ENCODE assay signal across 26 cellular contexts in genomic region chr5:150291388-150292385, GRCh38. TPM values are rescaled to one million over a fixed set of nuclear protein-coding genes. Genes with fewer than 3 reads are reported as not detected.
DNase-seq lines count a peak whose midpoint lies in the region; ATAC-seq, FAIRE-seq and TF ChIP-seq lines count a peak whose summit lies in the region.
"Had no signal": no experiment of that assay in that cellular context is flagged by ENCODE, and none has a peak within 500 bp of the region (broad histone marks: within the 10 kb centered on the region; RNA-seq: fewer than 3 reads in every experiment).

No MANE protein-coding gene starts in this region.

- ATAC-seq in GM19023 (IDR thresholded peaks at IDR 0.05; ENCODE audit: unreplicated experiment) = no peak
- ATAC-seq: activated CD8-positive, alpha-beta memory T cell treated with anti-CD3 and anti-CD28 coated beads, Interleukin-2, amount 10 ng/mL, durations not matched to agents 7 days and 5 days; gastroesophageal sphincter; PC-3; stimulated activated naive B cell treated with anti-CD40 and anti-IgM and Interleukin-4, amounts not matched to agents 10 μg/mL and 1 μg/mL and 100 μg/mL, for 72 hours; T-helper 17 cell had no signal

- no peaks in the 10 kb centered on the region for H3K36me3 ChIP-seq in HEK293 (ENCODE audit: control insufficient read depth in 2 of 2, insufficient read depth in 1 of 2, low read length in 2 of 2)
- no peaks in the 10 kb centered on the region for H3K36me3 ChIP-seq in astrocyte (ENCODE audit: insufficient read depth, low read length)
- H3K36me3 ChIP-seq in neural cell (ENCODE audit: insufficient read depth, low read length) = no peaks in the 10 kb centered on the region
- H3K36me3 ChIP-seq: ascending aorta, esophagus squamous epithelium, gastroesophageal sphincter, neutrophil, thoracic aorta had no signal

- H3K79me2 ChIP-seq in astrocyte (ENCODE audit: insufficient read depth, low read length) (no peaks in the 10 kb centered on the region), neural cell (replicated peaks; ENCODE audit: insufficient read depth, low read length) (peaks cover 27% of the 10 kb centered on the region)

- no peak for FAIRE-seq in astrocyte (lab: Jason Lieb, UNC)
- FAIRE-seq: GM12891 had no signal

- H4K20me1 ChIP-seq in astrocyte (ENCODE audit: insufficient read depth, low read length) (no peaks in the 10 kb centered on the region), neural cell (ENCODE audit: insufficient read depth) (no peaks in the 10 kb centered on the region)

- H3K4me3 ChIP-seq in HEK293 (ENCODE audit: low read depth, low read length) (no peak overlapping the region), NB4 (ENCODE audit: low read depth, low read length) (no peak overlapping the region), astrocyte (ENCODE audit: insufficient read depth, low read depth, low read length) (no peak overlapping the region), neural cell (ENCODE audit: low read length) (no peak overlapping the region)
- H3K4me3 ChIP-seq: ascending aorta, esophagus squamous epithelium, gastroesophageal sphincter, skin epidermis, thoracic aorta had no signal

- H3K27me3 Mint-ChIP-seq in astrocyte (ENCODE audit: low read depth, unreplicated experiment) = peaks cover 2% of the 10 kb centered on the region

- peaks cover 2% of the 10 kb centered on the region for H3K36me3 Mint-ChIP-seq in astrocyte (ENCODE audit: low read depth, unreplicated experiment)
- H3K36me3 Mint-ChIP-seq: activated CD8-positive, alpha-beta memory T cell treated with anti-CD3 and anti-CD28 coated beads, Interleukin-2, amount 10 ng/mL, durations not matched to agents 7 days and 5 days; stimulated activated naive B cell treated with anti-CD40 and anti-IgM and Interleukin-4, amounts not matched to agents 10 μg/mL and 1 μg/mL and 100 μg/mL, for 72 hours had no signal

- H3K9me3 ChIP-seq in HEK293 (ENCODE audit: control insufficient read depth, insufficient read depth, low read depth, low read length) = no peaks in the 10 kb centered on the region
- H3K9me3 ChIP-seq in astrocyte (ENCODE audit: insufficient read depth, low read depth, low read length) = no peaks in the 10 kb centered on the region
- H3K9me3 ChIP-seq in neural cell (ENCODE audit: low read length) = no peaks in the 10 kb centered on the region
- H3K9me3 ChIP-seq: ascending aorta, esophagus squamous epithelium, gastroesophageal sphincter, neutrophil, thoracic aorta had no signal

- no peaks in the 10 kb centered on the region for H3F3A ChIP-seq in neural cell (ENCODE audit: insufficient read depth, low read length, poor library complexity, severe bottlenecking)

- H3K4me3 Mint-ChIP-seq in astrocyte (ENCODE audit: unreplicated experiment) = no peak overlapping the region
- H3K4me3 Mint-ChIP-seq: activated CD4-positive, alpha-beta T cell treated with anti-CD3 and anti-CD28 coated beads, Interleukin-2, amount 10 ng/mL, durations not matched to agents 24 days and 14 days; activated CD8-positive, alpha-beta memory T cell treated with anti-CD3 and anti-CD28 coated beads, Interleukin-2, amount 10 ng/mL, durations not matched to agents 7 days and 5 days; activated T-helper 1 cell treated with anti-CD3 and anti-CD28 coated beads, Interleukin-12 subunit alpha, Interleukin-12 subunit beta, Interleukin-2, Interleukin-4 antibody, amounts not matched to agents 30 ng/mL and 10 ng/mL and 1 ng/mL, durations not matched to agents 14 hours and 24 hours and 36 hours; stimulated activated naive B cell treated with anti-CD40 and anti-IgM and Interleukin-4, amounts not matched to agents 10 μg/mL and 1 μg/mL and 100 μg/mL, for 72 hours; T-helper 17 cell had no signal

- no peak overlapping the region for H2AFZ ChIP-seq in astrocyte (ENCODE audit: low read depth, low read length)
- H2AFZ ChIP-seq in neural cell (ENCODE audit: low read depth, low read length) = no peak overlapping the region

- no peaks in the 10 kb centered on the region for H3K9me2 ChIP-seq in neural cell (ENCODE audit: insufficient read depth, low read length)

- H3K9ac ChIP-seq in astrocyte (ENCODE audit: low read length) = no peak overlapping the region
- H3K9ac ChIP-seq in neural cell (ENCODE audit: low read length) = peak overlapping the region; percentile 37

- TF ChIP-seq EP300 in neural cell (conservative IDR thresholded peaks at IDR 0.05; ENCODE audit: poor library complexity, severe bottlenecking) = no peak

- TF ChIP-seq CTCF in HEK293 (tag by site-specific recombination; IDR thresholded peaks at IDR 0.05) = no peak
- no peak for TF ChIP-seq CTCF in NB4 (IDR thresholded peaks at IDR 0.05; ENCODE audit: low read depth, low read length)
- TF ChIP-seq CTCF in astrocyte (IDR thresholded peaks at IDR 0.05; ENCODE audit: insufficient read depth, low read depth, low read length) = no peak
- TF ChIP-seq CTCF in neural cell (IDR thresholded peaks at IDR 0.05; ENCODE audit: poor library complexity, severe bottlenecking) = no peak
- TF ChIP-seq CTCF in GM20000 (IDR thresholded peaks at IDR 0.05; ENCODE audit: extremely low read depth, missing control alignments) = no peak

- TF ChIP-seq RAD21 in neural cell (conservative IDR thresholded peaks at IDR 0.05) = no peak

- H3K27me3 ChIP-seq in astrocyte (ENCODE audit: insufficient read depth, low read length) (peaks cover 3% of the 10 kb centered on the region), neural cell (ENCODE audit: insufficient read depth, low read depth, low read length) (no peaks in the 10 kb centered on the region)
- H3K27me3 ChIP-seq: ascending aorta had no signal

- peak overlapping the region; percentile 35 for H3K4me2 ChIP-seq in astrocyte (ENCODE audit: low read length)
- H3K4me2 ChIP-seq in neural cell (ENCODE audit: low read length) = no peak overlapping the region

- H3K4me1 ChIP-seq in HEK293 (ENCODE audit: control insufficient read depth, insufficient read depth, low read length) = peaks cover 3% of the 10 kb centered on the region; the same call in 1 of the 2 replicates
- H3K4me1 ChIP-seq in astrocyte (ENCODE audit: insufficient read depth, low read length) = peaks cover 13% of the 10 kb centered on the region
- H3K4me1 ChIP-seq: ascending aorta had no signal

- POLR2A ChIA-PET in HEK293 (lab: Yijun Ruan, JAX) = interaction anchor here (0.6 to 0.8 kb wide), 2 partner anchors 9 to 25 kb away, joined by 3 to 4 read pairs; no protein-coding TSS in a partner anchor

- CTCF ChIA-PET in HEK293 (lab: Yijun Ruan, JAX) = interaction anchor here (0.9 to 1.0 kb wide), 2 partner anchors 60 to 73 kb away, joined by 3 read pairs; no protein-coding TSS in a partner anchor

- peaks cover 24% of the 10 kb centered on the region for H3K4me1 Mint-ChIP-seq in astrocyte (ENCODE audit: low read depth, unreplicated experiment)
- H3K4me1 Mint-ChIP-seq: activated CD4-positive, alpha-beta T cell treated with anti-CD3 and anti-CD28 coated beads, Interleukin-2, amount 10 ng/mL, durations not matched to agents 24 days and 14 days; activated CD8-positive, alpha-beta memory T cell treated with anti-CD3 and anti-CD28 coated beads, Interleukin-2, amount 10 ng/mL, durations not matched to agents 7 days and 5 days; stimulated activated naive B cell treated with anti-CD40 and anti-IgM and Interleukin-4, amounts not matched to agents 10 μg/mL and 1 μg/mL and 100 μg/mL, for 72 hours had no signal

- no peak for TF ChIP-seq POLR2A in NB4 (IDR thresholded peaks at IDR 0.05; ENCODE audit: extremely low read depth, insufficient read length)

- no peak overlapping the region for H3K27ac Mint-ChIP-seq in astrocyte (ENCODE audit: unreplicated experiment)
- H3K27ac Mint-ChIP-seq: activated CD4-positive, alpha-beta T cell treated with anti-CD3 and anti-CD28 coated beads, Interleukin-2, amount 10 ng/mL, durations not matched to agents 24 days and 14 days; activated CD8-positive, alpha-beta memory T cell treated with anti-CD3 and anti-CD28 coated beads, Interleukin-2, amount 10 ng/mL, durations not matched to agents 7 days and 5 days; activated T-helper 1 cell treated with anti-CD3 and anti-CD28 coated beads, Interleukin-12 subunit alpha, Interleukin-12 subunit beta, Interleukin-2, Interleukin-4 antibody, amounts not matched to agents 30 ng/mL and 10 ng/mL and 1 ng/mL, durations not matched to agents 14 hours and 24 hours and 36 hours; stimulated activated naive B cell treated with anti-CD40 and anti-IgM and Interleukin-4, amounts not matched to agents 10 μg/mL and 1 μg/mL and 100 μg/mL, for 72 hours; T-helper 17 cell had no signal

- peak; percentile 95 for DNase-seq in NB4 (ENCODE audit: low read depth)
- DNase-seq in astrocyte (ENCODE audit: low read depth) = peak; percentile 41
- no peak for DNase-seq in HPDE6-E6E7 (ENCODE audit: extremely low spot score)
- no peak for DNase-seq in GM20000 (ENCODE audit: low spot score)
- DNase-seq: activated CD4-positive, alpha-beta T cell treated with anti-CD3 and anti-CD28 coated beads, Interleukin-2, amount 10 ng/mL, durations not matched to agents 24 days and 14 days; activated CD8-positive, alpha-beta memory T cell treated with anti-CD3 and anti-CD28 coated beads, Interleukin-2, amount 10 ng/mL, durations not matched to agents 7 days and 5 days; activated naive CD4-positive, alpha-beta T cell treated with anti-CD3 and anti-CD28 coated beads, Interleukin-2, amount 50 U/mL, for 16 hours; DND-41; esophagus squamous epithelium; NCI-H1417 treated with DMSO at 0.1 percent for 48 hours; NCI-H2171 treated with DMSO at 0.1 percent for 48 hours; PC-3; SIG-M5; stimulated activated naive B cell treated with anti-CD40 and anti-IgM and Interleukin-4, amounts not matched to agents 10 μg/mL and 1 μg/mL and 100 μg/mL, for 72 hours; T-helper 17 cell had no signal

- H3K27ac ChIP-seq in HEK293 (ENCODE audit: extremely low read depth, low read depth, low read length) (no peak overlapping the region), astrocyte (ENCODE audit: low read depth, low read length) (no peak overlapping the region), neural cell (ENCODE audit: low read length) (peak overlapping the region; percentile 98)
- H3K27ac ChIP-seq: ascending aorta, esophagus squamous epithelium, gastroesophageal sphincter, neutrophil, skin epidermis, thoracic aorta had no signal

- H3K9me3 Mint-ChIP-seq in astrocyte (ENCODE audit: unreplicated experiment) = peaks cover 2% of the 10 kb centered on the region
- H3K9me3 Mint-ChIP-seq: activated CD4-positive, alpha-beta T cell treated with anti-CD3 and anti-CD28 coated beads, Interleukin-2, amount 10 ng/mL, durations not matched to agents 24 days and 14 days; activated T-helper 1 cell treated with anti-CD3 and anti-CD28 coated beads, Interleukin-12 subunit alpha, Interleukin-12 subunit beta, Interleukin-2, Interleukin-4 antibody, amounts not matched to agents 30 ng/mL and 10 ng/mL and 1 ng/mL, durations not matched to agents 14 hours and 24 hours and 36 hours; stimulated activated naive B cell treated with anti-CD40 and anti-IgM and Interleukin-4, amounts not matched to agents 10 μg/mL and 1 μg/mL and 100 μg/mL, for 72 hours had no signal

TF ChIP-seq in HEK293, 187 proteins besides CTCF, POLR2A, EP300 and RAD21 (continues in another document):
- TF ChIP-seq ZNF776 (tag by site-specific recombination; IDR thresholded peaks at IDR 0.05; ENCODE audit: borderline replicate concordance) = no peak

RNA-seq across cellular contexts. Expression of gene CAMK2A, which starts 2.1 kb away (rescaled TPM):
- total RNA-seq in astrocyte = 1.2 and 1.6 TPM in 2 replicates
- polyA plus RNA-seq in neural cell = 61.7 and 73.9 TPM in 2 replicates
- 103 and 134 TPM in 2 replicates for polyA minus RNA-seq in neural cell
- total RNA-seq: activated CD4-positive, alpha-beta T cell treated with anti-CD3 and anti-CD28 coated beads, Interleukin-2, amount 10 ng/mL, durations not matched to agents 24 days and 14 days; activated CD8-positive, alpha-beta memory T cell treated with anti-CD3 and anti-CD28 coated beads, Interleukin-2, amount 10 ng/mL, durations not matched to agents 7 days and 5 days; activated T-helper 1 cell treated with anti-CD3 and anti-CD28 coated beads, Interleukin-12 subunit alpha, Interleukin-12 subunit beta, Interleukin-2, Interleukin-4 antibody, amounts not matched to agents 30 ng/mL and 10 ng/mL and 1 ng/mL, durations not matched to agents 14 hours and 24 hours and 36 hours; ascending aorta; lung microvascular endothelial cell; T-helper 17 cell had no signal

RNA-seq across cellular contexts. Expression of gene ARSI, which starts 11.0 kb away (rescaled TPM):
- 21.4 and 23.0 TPM in 2 replicates for total RNA-seq in astrocyte
- polyA plus RNA-seq in neural cell = not detected in 2 replicates
- not detected in 2 replicates for polyA minus RNA-seq in neural cell
- total RNA-seq: activated CD4-positive, alpha-beta T cell treated with anti-CD3 and anti-CD28 coated beads, Interleukin-2, amount 10 ng/mL, durations not matched to agents 24 days and 14 days; activated CD8-positive, alpha-beta memory T cell treated with anti-CD3 and anti-CD28 coated beads, Interleukin-2, amount 10 ng/mL, durations not matched to agents 7 days and 5 days; activated T-helper 1 cell treated with anti-CD3 and anti-CD28 coated beads, Interleukin-12 subunit alpha, Interleukin-12 subunit beta, Interleukin-2, Interleukin-4 antibody, amounts not matched to agents 30 ng/mL and 10 ng/mL and 1 ng/mL, durations not matched to agents 14 hours and 24 hours and 36 hours; ascending aorta; lung microvascular endothelial cell; T-helper 17 cell had no signal

Comparison
In these comparisons a context has a peak if more than half of its experiments do, and no peak if none do; other contexts are left out.
1. DNase-seq: peak in NB4 (single experiment) and astrocyte (single experiment); none in HPDE6-E6E7 (single experiment) and GM20000 (single experiment).